ENCODE assay signal across 9 cellular contexts in genomic region chr10:93821051-93821772, GRCh38.
DNase-seq lines count a peak whose midpoint lies in the region; ATAC-seq and TF ChIP-seq lines count a peak whose summit lies in the region.
"Had no signal": no experiment of that assay in that cellular context is flagged by ENCODE, and none has a peak within 500 bp of the region (broad histone marks: within the 10 kb centered on the region; RNA-seq: fewer than 3 reads in every experiment).

No MANE protein-coding gene starts in this region.

- no peak overlapping the region for H3K4me3 ChIP-seq in cardiac muscle cell
- no peak overlapping the region for H3K4me3 ChIP-seq in right cardiac atrium (ENCODE audit: low read length)

- intact Hi-C loops in right cardiac atrium (cut with DNase I) = loop anchor here in 1 of 4 donors (10.0 kb wide), 1 partner anchor 494 kb away; no protein-coding TSS in a partner anchor

- H3K27ac ChIP-seq in cardiac muscle cell (no peak overlapping the region), right cardiac atrium (ENCODE audit: low read length) (no peak overlapping the region)

- H3K27me3 ChIP-seq in cardiac muscle cell (peaks cover 10% of the 10 kb centered on the region), right cardiac atrium (ENCODE audit: control insufficient read depth, insufficient read depth) (no peaks in the 10 kb centered on the region)

- ATAC-seq in right cardiac atrium (no peak), GM19452 (IDR thresholded peaks at IDR 0.05; ENCODE audit: unreplicated experiment) (no peak), GM18498 (IDR thresholded peaks at IDR 0.05; ENCODE audit: unreplicated experiment) (no peak)

- WGBS in right cardiac atrium = 68% methylated on average over 4 of the region's 4 CpGs

- DNase-seq in cardiac muscle cell (ENCODE audit: low read depth in 1 of 2, low spot score in 1 of 2) (peak; percentile 45 to 68), right cardiac atrium (no peak), NOMO-1 treated with dmso at 0.1 percent for 144 hours (lab: John Stamatoyannopoulos, UW; ENCODE audit: unreplicated experiment) (peak; percentile 33), fibroblast of gingiva (ENCODE audit: low read depth) (peak; percentile 25), stromal cell of bone marrow (ENCODE audit: low read depth) (peak; percentile 38), NK-92 (lab: John Stamatoyannopoulos, UW; ENCODE audit: unreplicated experiment) (no peak)
- DNase-seq: NCI-H1930 had no signal

- no peaks in the 10 kb centered on the region for H3K36me3 ChIP-seq in cardiac muscle cell

- no peaks in the 10 kb centered on the region for H3K9me3 ChIP-seq in cardiac muscle cell (ENCODE audit: low read depth)
- no peaks in the 10 kb centered on the region for H3K9me3 ChIP-seq in right cardiac atrium (ENCODE audit: control insufficient read depth, low read length)

- H3K4me1 ChIP-seq in cardiac muscle cell (ENCODE audit: low read depth) (no peaks in the 10 kb centered on the region), right cardiac atrium (ENCODE audit: control insufficient read depth, insufficient read depth, low read length) (no peaks in the 10 kb centered on the region)

- peak; percentile 53 for TF ChIP-seq CTCF in cardiac muscle cell (IDR thresholded peaks at IDR 0.05; ENCODE audit: low read depth, low read length)

Comparison
In these comparisons a context has a peak if more than half of its experiments do, and no peak if none do; other contexts are left out.
1. DNase-seq: peak in cardiac muscle cell (2 of 2), NOMO-1 treated with dmso at 0.1 percent for 144 hours (single experiment), fibroblast of gingiva (single experiment) and stromal cell of bone marrow (single experiment); none in right cardiac atrium (0 of 3) and NK-92 (single experiment).